Comparison of ENCODE assay signal across 8 cellular contexts in the genomic region with DNA sequence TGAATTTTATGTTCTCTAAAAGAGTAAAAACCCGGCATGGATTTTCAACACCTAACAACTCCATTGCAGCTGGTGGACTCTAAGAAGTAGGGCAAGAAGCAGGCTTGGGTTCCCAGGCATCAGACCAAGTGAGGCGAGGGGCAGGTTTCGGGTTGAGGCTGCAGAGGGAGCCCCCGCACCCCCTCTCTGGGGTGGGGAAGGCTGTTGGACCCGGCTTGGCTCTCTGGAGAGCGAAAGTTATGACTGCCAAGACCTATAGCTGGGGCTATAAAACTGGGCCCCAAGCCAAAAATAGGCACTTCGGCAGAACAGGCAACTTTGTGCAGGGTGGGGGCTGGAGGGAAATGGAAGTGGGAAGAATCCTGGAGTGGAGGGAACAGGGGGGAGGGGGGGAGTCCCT. TPM values are rescaled to one million over a fixed set of nuclear protein-coding genes. Genes with fewer than 3 reads are reported as not detected.
DNase-seq lines count a peak whose midpoint lies in the region; ATAC-seq, FAIRE-seq and TF ChIP-seq lines count a peak whose summit lies in the region.
"Not testable (repeated sequence)": the region's sequence is repeated elsewhere in the genome, so short reads cannot be mapped to it uniquely, and the experiment has no call there.

No MANE protein-coding gene starts in this region.

- not testable (repeated sequence) for DNase-seq in CD4-positive, alpha-beta T cell; activated naive CD8-positive, alpha-beta T cell treated with anti-CD3 and anti-CD28 coated beads for 36 hours; effector memory CD8-positive, alpha-beta T cell; ovary; suprapubic skin (ENCODE audit: low spot score in 2 of 2)
- DNase-seq in kidney, result peak; percentile 38

- not testable (repeated sequence) for TF ChIP-seq CTCF in CD4-positive, alpha-beta T cell (IDR thresholded peaks at IDR 0.05); kidney (IDR thresholded peaks at IDR 0.05; ENCODE audit: borderline replicate concordance, extremely low read depth, insufficient read depth); ovary (IDR thresholded peaks at IDR 0.05); suprapubic skin (IDR thresholded peaks at IDR 0.05)

- not testable (repeated sequence) for H3K9ac ChIP-seq in HUES48 (ENCODE audit: low read depth, low read length); kidney (ENCODE audit: low read length in 2 of 2)

- POLR2A ChIA-PET in CD4-positive, alpha-beta T cell (lab: Charles Lee), result interaction anchor here (0.9 kb wide), 1 partner anchor 10 kb away, joined by 5 read pairs; no protein-coding TSS in a partner anchor

- not testable (repeated sequence) for TF ChIP-seq POLR2A in ovary (IDR thresholded peaks at IDR 0.05); suprapubic skin (IDR thresholded peaks at IDR 0.05)

- peak; percentile 5 for ATAC-seq in CD4-positive, alpha-beta T cell (ENCODE audit: poor library complexity)
- peak; percentile 13 for ATAC-seq in effector memory CD8-positive, alpha-beta T cell (replicated peaks)

- H3K4me3 Mint-ChIP-seq in CD4-positive, alpha-beta T cell, result peak overlapping the region; percentile 99
- peak overlapping the region; percentile 85 for H3K4me3 Mint-ChIP-seq in T-helper 1 cell treated with Interleukin-12 subunit alpha and Interleukin-12 subunit beta and Interleukin-4 antibody, amounts not matched to agents 30 μg/mL and 1 μg/mL, for 36 hours
- peak overlapping the region; percentile 87 for H3K4me3 Mint-ChIP-seq in activated naive CD8-positive, alpha-beta T cell treated with anti-CD3 and anti-CD28 coated beads for 36 hours
- peak overlapping the region; percentile 87 to 89 for H3K4me3 Mint-ChIP-seq in effector memory CD8-positive, alpha-beta T cell

- H3K9me3 ChIP-seq in CD4-positive, alpha-beta T cell (ENCODE audit: control insufficient read depth, low read length); HUES48 (ENCODE audit: control insufficient read depth, insufficient read depth, low read length); kidney (ENCODE audit: control insufficient read depth in 1 of 2, low read length in 2 of 2); ovary; suprapubic skin: not testable (repeated sequence)

- H3K27me3 ChIP-seq in CD4-positive, alpha-beta T cell (ENCODE audit: control insufficient read depth, insufficient read depth, low read length); ovary; suprapubic skin: not testable (repeated sequence)
- peaks cover 15% of the 10 kb centered on the region for H3K27me3 ChIP-seq in HUES48 (ENCODE audit: control insufficient read depth, insufficient read depth, low read length)

- TF ChIP-seq EP300 in ovary (IDR thresholded peaks at IDR 0.05); suprapubic skin (IDR thresholded peaks at IDR 0.05): not testable (repeated sequence)

- not testable (repeated sequence) for H3K4me1 ChIP-seq in HUES48 (ENCODE audit: control insufficient read depth, insufficient read depth, low read length); kidney (ENCODE audit: control insufficient read depth in 1 of 2, insufficient read depth in 1 of 2, low read depth in 1 of 2, low read length in 2 of 2); ovary (ENCODE audit: insufficient read depth)
- H3K4me1 ChIP-seq in suprapubic skin, result peaks cover 42% of the 10 kb centered on the region

- H3K27me3 Mint-ChIP-seq in CD4-positive, alpha-beta T cell, result not testable (repeated sequence)
- H3K27me3 Mint-ChIP-seq in T-helper 1 cell treated with Interleukin-12 subunit alpha and Interleukin-12 subunit beta and Interleukin-4 antibody, amounts not matched to agents 30 μg/mL and 1 μg/mL, for 36 hours (ENCODE audit: low read depth), result peaks cover 59% of the 10 kb centered on the region
- peaks cover 35% of the 10 kb centered on the region for H3K27me3 Mint-ChIP-seq in activated naive CD8-positive, alpha-beta T cell treated with anti-CD3 and anti-CD28 coated beads for 36 hours
- H3K27me3 Mint-ChIP-seq in effector memory CD8-positive, alpha-beta T cell, result peaks cover 11% of the 10 kb centered on the region in 2 donors

- intact Hi-C loops in CD4-positive, alpha-beta T cell (cut with DNase I, micrococcal nuclease), result loop anchor here in 1 of 2 experiments (5.0 kb wide), 1 partner anchor 325 kb away; no protein-coding TSS in a partner anchor
- intact Hi-C loops in kidney (cut with DNase I), result loop anchor here (10.0 kb wide), 1 partner anchor 137 kb away; no protein-coding TSS in a partner anchor
- intact Hi-C loops in ovary (cut with DNase I), result not testable (repeated sequence)

- H3K4me3 ChIP-seq in HUES48 (ENCODE audit: low read depth, low read length), result peak overlapping the region; percentile 35; the same call in 1 of the 2 replicates
- peak overlapping the region in 1 of 2 donors; percentile 64 for H3K4me3 ChIP-seq in kidney (ENCODE audit: low read length in 2 of 2)
- peak overlapping the region; percentile 71 for H3K4me3 ChIP-seq in ovary
- peak overlapping the region; percentile 83 for H3K4me3 ChIP-seq in suprapubic skin

- CTCF ChIA-PET in CD4-positive, alpha-beta T cell (lab: Charles Lee), result interaction anchor here (1.0 kb wide), 1 partner anchor 10 kb away, joined by 4 read pairs; no protein-coding TSS in a partner anchor

- peaks cover 13% of the 10 kb centered on the region for H3K36me3 Mint-ChIP-seq in CD4-positive, alpha-beta T cell (ENCODE audit: low read depth)
- H3K36me3 Mint-ChIP-seq in T-helper 1 cell treated with Interleukin-12 subunit alpha and Interleukin-12 subunit beta and Interleukin-4 antibody, amounts not matched to agents 30 μg/mL and 1 μg/mL, for 36 hours (ENCODE audit: low read depth); activated naive CD8-positive, alpha-beta T cell treated with anti-CD3 and anti-CD28 coated beads for 36 hours: not testable (repeated sequence)
- peaks cover 14% of the 10 kb centered on the region for H3K36me3 Mint-ChIP-seq in effector memory CD8-positive, alpha-beta T cell (ENCODE audit: insufficient read depth)

- H3K27ac Mint-ChIP-seq in CD4-positive, alpha-beta T cell, result peak overlapping the region; percentile 88
- not testable (repeated sequence) for H3K27ac Mint-ChIP-seq in T-helper 1 cell treated with Interleukin-12 subunit alpha and Interleukin-12 subunit beta and Interleukin-4 antibody, amounts not matched to agents 30 μg/mL and 1 μg/mL, for 36 hours; activated naive CD8-positive, alpha-beta T cell treated with anti-CD3 and anti-CD28 coated beads for 36 hours
- H3K27ac Mint-ChIP-seq in effector memory CD8-positive, alpha-beta T cell, result peak overlapping the region; percentile 90 to 94

- peaks cover 45% of the 10 kb centered on the region for H3K4me1 Mint-ChIP-seq in CD4-positive, alpha-beta T cell (ENCODE audit: low read depth)
- H3K4me1 Mint-ChIP-seq in T-helper 1 cell treated with Interleukin-12 subunit alpha and Interleukin-12 subunit beta and Interleukin-4 antibody, amounts not matched to agents 30 μg/mL and 1 μg/mL, for 36 hours (ENCODE audit: low read depth), result peaks cover 13% of the 10 kb centered on the region
- peaks cover 33% of the 10 kb centered on the region for H3K4me1 Mint-ChIP-seq in activated naive CD8-positive, alpha-beta T cell treated with anti-CD3 and anti-CD28 coated beads for 36 hours
- peaks cover 33% of the 10 kb centered on the region in 2 donors for H3K4me1 Mint-ChIP-seq in effector memory CD8-positive, alpha-beta T cell (ENCODE audit: low read depth in 2 of 2)

- WGBS in ovary, 3 donors, result 18 to 32% (median 28%) methylated on average over 7 of the region's 7 CpGs
- 29% methylated on average over 7 of the region's 7 CpGs for WGBS in suprapubic skin

- H3K9me3 Mint-ChIP-seq in CD4-positive, alpha-beta T cell; T-helper 1 cell treated with Interleukin-12 subunit alpha and Interleukin-12 subunit beta and Interleukin-4 antibody, amounts not matched to agents 30 μg/mL and 1 μg/mL, for 36 hours; activated naive CD8-positive, alpha-beta T cell treated with anti-CD3 and anti-CD28 coated beads for 36 hours; effector memory CD8-positive, alpha-beta T cell: not testable (repeated sequence)

- not testable (repeated sequence) for H3K27ac ChIP-seq in CD4-positive, alpha-beta T cell (ENCODE audit: low read depth, low read length); HUES48 (ENCODE audit: low read depth, low read length); kidney (ENCODE audit: low read depth in 2 of 2, low read length in 2 of 2); ovary; suprapubic skin

- FAIRE-seq in kidney (lab: Jason Lieb, UNC), result not testable (repeated sequence)

- not testable (repeated sequence) for H3K36me3 ChIP-seq in HUES48 (ENCODE audit: control insufficient read depth, insufficient read depth, low read length); kidney (ENCODE audit: control insufficient read depth in 1 of 2, insufficient read depth in 2 of 2, low read length in 2 of 2); ovary; suprapubic skin

RNA-seq across cellular contexts. Expression of gene ADGRL1, which starts 1.8 kb away (rescaled TPM):
- 10 to 100 TPM; 22.2 to 23.9 TPM for total RNA-seq in CD4-positive, alpha-beta T cell
- total RNA-seq in activated naive CD8-positive, alpha-beta T cell treated with anti-CD3 and anti-CD28 coated beads for 36 hours, result 1 to 10 TPM; 8.5 to 9.5 TPM
- total RNA-seq in kidney (30.2 TPM), ovary (10 to 100 TPM in 5 of 7 donors, 1 to 10 TPM in 2; 4.1 to 36.8 (median 22.5) TPM), suprapubic skin (10 to 100 TPM; 22.3 to 36.4 (median 27.3) TPM)
- polyA plus RNA-seq in kidney (ENCODE audit: insufficient read depth, low read depth, low replicate concordance) (6.3 TPM), ovary (1 to 10 TPM; 2.1 to 6.7 TPM)
